7 cellular contexts compared by ENCODE assay signal in genomic region chr17:44556854-44557606, GRCh38. TPM values are rescaled to one million over a fixed set of nuclear protein-coding genes. Genes with fewer than 3 reads are reported as not detected.
A peak's percentile ranks its signal among the peaks of the same experiment; 100 is the strongest.
DNase-seq lines count a peak whose midpoint lies in the region; ATAC-seq and TF ChIP-seq lines count a peak whose summit lies in the region.

FZD2 (plus strand) TSS chr17:44557484; CDS start chr17:44557689, 205 bp downstream.

- H3K36me3 ChIP-seq in OCI-LY3 (replicated peaks; ENCODE audit: low read depth, low read length) (peaks cover 14% of the 10 kb centered on the region), thoracic aorta (no peaks in the 10 kb centered on the region)

- DNase-seq in activated T-helper 9 cell treated with anti-CD3 and anti-CD28 coated beads, Interleukin-2, amount 50 U/mL, for 16 hours (ENCODE audit: low read depth): peak; percentile 5
- DNase-seq in foreskin keratinocyte (peak; percentile 91 to 96), nephron progenitor cell (peak; percentile 84), thoracic aorta (ENCODE audit: low spot score) (peak; percentile 85)

- H3K9me3 ChIP-seq in OCI-LY3 (ENCODE audit: insufficient read depth, low read length) (no peaks in the 10 kb centered on the region), thoracic aorta (no peaks in the 10 kb centered on the region)

- H4K20me1 ChIP-seq in OCI-LY3 (ENCODE audit: insufficient read depth, low read length): no peaks in the 10 kb centered on the region

- no peaks in the 10 kb centered on the region for H3K27me3 Mint-ChIP-seq in nephron progenitor cell (ENCODE audit: low read depth, poor library complexity)

- H3K9me3 Mint-ChIP-seq in nephron progenitor cell: no peaks in the 10 kb centered on the region

- peak within 1 kb of the TSS; percentile 66 for H3K4me3 ChIP-seq in GM12875 (ENCODE audit: low read depth, low read length)
- H3K4me3 ChIP-seq in OCI-LY3 (ENCODE audit: low read length): peak within 1 kb of the TSS; percentile 86
- peak within 1 kb of the TSS; percentile 83 for H3K4me3 ChIP-seq in thoracic aorta

- H3K27ac ChIP-seq in OCI-LY3 (ENCODE audit: low read length): peak within 1 kb of the TSS; percentile 95
- peak within 1 kb of the TSS; percentile 89 for H3K27ac ChIP-seq in foreskin keratinocyte
- H3K27ac ChIP-seq in thoracic aorta: peak within 1 kb of the TSS; percentile 83 to 89

- no peak for TF ChIP-seq CTCF in GM12875 (IDR thresholded peaks at IDR 0.05; ENCODE audit: borderline replicate concordance, insufficient read depth, low read depth, low read length)
- TF ChIP-seq CTCF in OCI-LY3 (IDR thresholded peaks at IDR 0.05; ENCODE audit: low read depth, low read length): no peak
- no peak for TF ChIP-seq CTCF in foreskin keratinocyte (conservative IDR thresholded peaks at IDR 0.05)
- TF ChIP-seq CTCF in nephron progenitor cell (IDR thresholded peaks at IDR 0.05): no peak
- no peak for TF ChIP-seq CTCF in thoracic aorta (IDR thresholded peaks at IDR 0.05)

- H3K79me2 ChIP-seq in OCI-LY3 (ENCODE audit: low read length): peaks cover 11% of the 10 kb centered on the region

- H2AFZ ChIP-seq in OCI-LY3 (ENCODE audit: low read depth, low read length): peak within 1 kb of the TSS; percentile 66

- peak within 1 kb of the TSS; percentile 98 for H3K4me3 Mint-ChIP-seq in nephron progenitor cell

- H3K27ac Mint-ChIP-seq in nephron progenitor cell: peak within 1 kb of the TSS; percentile 100

- TF ChIP-seq EP300 in Ishikawa (IDR thresholded peaks at IDR 0.05; ENCODE audit: borderline replicate concordance): peak; percentile 44; the same call in 1 of the 2 replicates

- TF ChIP-seq RAD21 in Ishikawa (IDR thresholded peaks at IDR 0.05; ENCODE audit: low read depth): peak; percentile 15; the same call in 1 of the 2 replicates

- H3K4me1 ChIP-seq in OCI-LY3 (ENCODE audit: low read length) (peaks cover 8% of the 10 kb centered on the region), foreskin keratinocyte (peaks cover 14% of the 10 kb centered on the region), thoracic aorta (ENCODE audit: control insufficient read depth in 1 of 2, low read depth in 2 of 2) (peaks cover 15 to 24% of the 10 kb centered on the region in 2 donors)

- H3K27me3 ChIP-seq in OCI-LY3 (ENCODE audit: low read depth, low read length) (no peaks in the 10 kb centered on the region), foreskin keratinocyte (no peaks in the 10 kb centered on the region), thoracic aorta (replicated peaks; ENCODE audit: insufficient read depth) (no peaks in the 10 kb centered on the region)

- H3K36me3 Mint-ChIP-seq in nephron progenitor cell (ENCODE audit: low read depth): peaks cover 30% of the 10 kb centered on the region

- peak; percentile 81 for ATAC-seq in foreskin keratinocyte
- peak; percentile 89 for ATAC-seq in thoracic aorta (ENCODE audit: insufficient number of reproducible peaks, low FRiP score, low read depth)

- peak within 1 kb of the TSS; percentile 98 for H3K9ac ChIP-seq in OCI-LY3 (ENCODE audit: low read length)

- H3K4me2 ChIP-seq in OCI-LY3 (ENCODE audit: low read length): peak within 1 kb of the TSS; percentile 93

- H3K4me1 Mint-ChIP-seq in nephron progenitor cell: peaks cover 66% of the 10 kb centered on the region

TF ChIP-seq in Ishikawa, 13 proteins besides CTCF, POLR2A, EP300 and RAD21:
- TF ChIP-seq TAF1 (IDR thresholded peaks at IDR 0.05; ENCODE audit: low read depth): peak; percentile 57
- TF ChIP-seq CEBPB (IDR thresholded peaks at IDR 0.05): no peak
- TF ChIP-seq ZBTB7A (IDR thresholded peaks at IDR 0.05; ENCODE audit: low read depth): peak; percentile 47; the same call in 1 of the 2 replicates
- TF ChIP-seq, protein P1, sequence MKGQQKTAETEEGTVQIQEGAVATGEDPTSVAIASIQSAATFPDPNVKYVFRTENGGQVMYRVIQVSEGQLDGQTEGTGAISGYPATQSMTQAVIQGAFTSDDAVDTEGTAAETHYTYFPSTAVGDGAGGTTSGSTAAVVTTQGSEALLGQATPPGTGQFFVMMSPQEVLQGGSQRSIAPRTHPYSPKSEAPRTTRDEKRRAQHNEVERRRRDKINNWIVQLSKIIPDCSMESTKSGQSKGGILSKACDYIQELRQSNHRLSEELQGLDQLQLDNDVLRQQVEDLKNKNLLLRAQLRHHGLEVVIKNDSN (IDR thresholded peaks at IDR 0.05): peak; percentile 52; the same call in 1 of the 2 replicates
- TF ChIP-seq TCF12 (IDR thresholded peaks at IDR 0.05; ENCODE audit: low read depth): peak; percentile 59; the same call in 1 of the 2 replicates
- peak; percentile 15; the same call in 1 of the 2 replicates for TF ChIP-seq NFIC (IDR thresholded peaks at IDR 0.05)
- no peak for TF ChIP-seq EGR1 (IDR thresholded peaks at IDR 0.05)
- TF ChIP-seq MAX (IDR thresholded peaks at IDR 0.05): peak; percentile 54
- TF ChIP-seq FOXM1 (IDR thresholded peaks at IDR 0.05; ENCODE audit: borderline replicate concordance, low read depth): peak; percentile 61; the same call in 1 of the 2 replicates

RNA-seq across cellular contexts. Expression of gene FZD2, which starts in this region (rescaled TPM):
- total RNA-seq in foreskin keratinocyte (11.0 and 12.6 TPM in 2 replicates), thoracic aorta (10 to 100 TPM; 12.6 to 24.2 TPM)
- 12.2 and 12.6 TPM in 2 replicates for polyA plus RNA-seq in foreskin keratinocyte

Comparison
In these comparisons a context has a peak if more than half of its experiments do, and no peak if none do; other contexts are left out.
1. Peak in every context shown above with its lines: DNase-seq, ATAC-seq, H3K4me3 ChIP-seq and H3K27ac ChIP-seq.
2. DNase-seq: peak in every context shown above with its lines; median percentile 94 in foreskin keratinocyte; 85 in thoracic aorta; 84 in nephron progenitor cell; 5 in activated T-helper 9 cell treated with anti-CD3 and anti-CD28 coated beads, Interleukin-2, amount 50 U/mL, for 16 hours.